In genomic region chr4:73075832-73076231, GRCh38 we compare ENCODE assay signal across 3 cellular contexts.
TF ChIP-seq lines count a peak whose summit lies in the region.

No MANE protein-coding gene starts in this region.

TF ChIP-seq in A549, 52 proteins besides CTCF, POLR2A, EP300 and RAD21:
- TF ChIP-seq HEYL (CRISPR knock-in tag; IDR thresholded peaks at IDR 0.05) (no peak), ZFP36 (IDR thresholded peaks at IDR 0.05; ENCODE audit: borderline replicate concordance, partially characterized antibody) (no peak), CBX8 (IDR thresholded peaks at IDR 0.05) (no peak), ESRRA (IDR thresholded peaks at IDR 0.05; ENCODE audit: borderline replicate concordance, low read length) (no peak), MAFK (IDR thresholded peaks at IDR 0.05; ENCODE audit: partially characterized antibody) (peak; percentile 64), POLR2AphosphoS2 (conservative IDR thresholded peaks at IDR 0.05; ENCODE audit: low read length) (no peak), TFCP2L1 (CRISPR knock-in tag; IDR thresholded peaks at IDR 0.05) (no peak)

TF ChIP-seq in HCT116, 20 proteins besides CTCF, POLR2A, EP300 and RAD21:
- no peak for TF ChIP-seq EZH2 (IDR thresholded peaks at IDR 0.05)
- TF ChIP-seq FOSL1 (IDR thresholded peaks at IDR 0.05; ENCODE audit: low read depth), result no peak
- no peak for TF ChIP-seq ZFX (IDR thresholded peaks at IDR 0.05)
- no peak for TF ChIP-seq REST (IDR thresholded peaks at IDR 0.05; ENCODE audit: low read depth)
- no peak for TF ChIP-seq ATF3 (IDR thresholded peaks at IDR 0.05)
- no peak for TF ChIP-seq ELF1 (IDR thresholded peaks at IDR 0.05; ENCODE audit: borderline replicate concordance, low read depth)
- no peak for TF ChIP-seq TCF7L2 (IDR thresholded peaks at IDR 0.05; ENCODE audit: borderline replicate concordance, extremely low read depth, insufficient read depth, insufficient read length)

TF ChIP-seq in K562, 482 proteins besides CTCF, POLR2A, EP300 and RAD21:
- TF ChIP-seq ZNF316 (IDR thresholded peaks at IDR 0.05) (peak; percentile 91), C11orf30 (IDR thresholded peaks at IDR 0.05; ENCODE audit: low read depth) (peak; percentile 84), ZFP1 (CRISPR knock-in tag; IDR thresholded peaks at IDR 0.05) (no peak), CBX3 (IDR thresholded peaks at IDR 0.05; ENCODE audit: borderline replicate concordance in 1 of 2, low read length in 2 of 2) (no peak), MAFG (tag; conservative IDR thresholded peaks at IDR 0.05) (peak; percentile 65), MAFK (IDR thresholded peaks at IDR 0.05; ENCODE audit: low read length) (peak; percentile 36; the same call in 1 of the 2 replicates), CHCHD3 (CRISPR knock-in tag; IDR thresholded peaks at IDR 0.05) (no peak), BACH1 (tag; IDR thresholded peaks at IDR 0.05) (no peak), ZSCAN29 (IDR thresholded peaks at IDR 0.05) (no peak), KDM4B (IDR thresholded peaks at IDR 0.05; ENCODE audit: borderline replicate concordance in 2 of 2, low read depth in 1 of 2) (no peak), ZNF146 (CRISPR knock-in tag; IDR thresholded peaks at IDR 0.05; ENCODE audit: unreplicated experiment) (no peak), SPI1 (IDR thresholded peaks at IDR 0.05; ENCODE audit: borderline replicate concordance, low read depth, low read length) (no peak), TGIF2 (CRISPR knock-in tag; IDR thresholded peaks at IDR 0.05) (no peak), MAFF (IDR thresholded peaks at IDR 0.05; ENCODE audit: low read length) (peak; percentile 67), KLF10 (CRISPR knock-in tag; IDR thresholded peaks at IDR 0.05) (no peak), ZNF507 (tag; conservative IDR thresholded peaks at IDR 0.05) (no peak), REST (CRISPR knock-in tag; IDR thresholded peaks at IDR 0.05; ENCODE audit: low read depth) (no peak), KDM1A (IDR thresholded peaks at IDR 0.05) (no peak), ZBTB11 (CRISPR knock-in tag; IDR thresholded peaks at IDR 0.05) (no peak), RERE (CRISPR knock-in tag; IDR thresholded peaks at IDR 0.05; ENCODE audit: borderline replicate concordance) (no peak), MBD1 (CRISPR knock-in tag; IDR thresholded peaks at IDR 0.05) (no peak), SMARCA5 (IDR thresholded peaks at IDR 0.05) (no peak)
